In genomic region chr3:122892118-122892517, GRCh38 we compare ENCODE assay signal across 19 cellular contexts.
"Had no signal": no experiment of that assay in that cellular context is flagged by ENCODE, and none has a peak within 500 bp of the region (broad histone marks: within the 10 kb centered on the region; RNA-seq: fewer than 3 reads in every experiment).

No MANE protein-coding gene starts in this region.

- H3K27ac ChIP-seq: brain microvascular endothelial cell, esophagus squamous epithelium, lower lobe of right lung, thoracic aorta, vagina, VCaP had no signal

- H3K27me3 ChIP-seq: brain microvascular endothelial cell, esophagus squamous epithelium, vagina had no signal

- H3K9me3 ChIP-seq: esophagus squamous epithelium, lower lobe of right lung, mucosa of descending colon, thoracic aorta, vagina had no signal

- H3K36me3 ChIP-seq: brain microvascular endothelial cell, esophagus squamous epithelium, lower lobe of right lung, thoracic aorta, vagina had no signal

- DNase-seq: activated CD4-positive, alpha-beta T cell treated with anti-CD3 and anti-CD28 coated beads, Interleukin-2, amount 10 ng/mL, durations not matched to agents 7 days and 5 days; activated CD8-positive, alpha-beta memory T cell treated with anti-CD3 and anti-CD28 coated beads, Interleukin-2, amount 10 ng/mL, durations not matched to agents 7 days and 5 days; activated CD8-positive, alpha-beta T cell treated with anti-CD3 and anti-CD28 coated beads for 36 hours; activated effector memory CD4-positive, alpha-beta T cell treated with anti-CD3 and anti-CD28 coated beads, Interleukin-2, amount 50 U/mL, for 16 hours; activated naive CD4-positive, alpha-beta T cell treated with anti-CD3 and anti-CD28 coated beads, Interleukin-2, amount 50 U/mL, for 16 hours; activated naive CD8-positive, alpha-beta T cell treated with anti-CD3 and anti-CD28 coated beads, Interleukin-2, amount 50 U/mL, for 24 hours; activated T-cell treated with anti-CD3 and anti-CD28 coated beads for 4 hours; brain microvascular endothelial cell; esophagus squamous epithelium; lower lobe of right lung; mesendoderm; mucosa of descending colon; occipital lobe; stimulated activated CD4-positive, alpha-beta T cell treated with anti-CD3 and anti-CD28 coated beads, Interleukin-2, amount 100 ng/mL, for 48 hours; stimulated activated naive CD4-positive, alpha-beta T cell had no signal

- H3K4me3 ChIP-seq: esophagus squamous epithelium, lower lobe of right lung, mucosa of descending colon, thoracic aorta, vagina had no signal

- ATAC-seq: activated CD4-positive, CD25-positive, alpha-beta regulatory T cell treated with anti-CD3 and anti-CD28 coated beads, Interleukin-2, amount 50 U/mL, for 24 hours; activated CD8-positive, alpha-beta memory T cell treated with anti-CD3 and anti-CD28 coated beads, Interleukin-2, amount 10 ng/mL, durations not matched to agents 7 days and 5 days; activated CD8-positive, alpha-beta T cell treated with anti-CD3 and anti-CD28 coated beads for 36 hours; activated naive CD8-positive, alpha-beta T cell treated with anti-CD3 and anti-CD28 coated beads, Interleukin-2, amount 50 U/mL, for 24 hours; lower lobe of right lung; mucosa of descending colon had no signal
